10 cellular contexts compared by ENCODE assay signal in the genomic region with DNA sequence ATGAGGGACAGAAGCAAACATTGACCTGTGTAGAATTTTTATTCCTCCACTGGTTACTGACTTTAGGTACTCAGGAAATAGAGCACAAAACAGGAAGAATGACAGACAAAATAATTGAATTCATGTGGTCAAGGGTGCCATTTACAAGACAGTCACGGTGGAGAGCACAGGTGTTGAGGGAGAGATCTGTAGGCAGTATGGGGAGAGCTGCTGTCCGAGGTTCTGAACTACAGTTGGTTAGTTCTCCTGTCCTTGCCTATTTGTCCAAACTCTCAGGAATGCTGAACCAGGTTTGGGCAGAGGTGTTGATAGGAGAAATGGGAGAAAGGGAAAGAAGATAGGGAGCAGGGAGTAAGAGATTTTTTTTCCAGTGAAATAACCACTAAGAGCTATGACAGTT.
A peak's percentile ranks its signal among the peaks of the same experiment; 100 is the strongest.
DNase-seq lines count a peak whose midpoint lies in the region; ATAC-seq and TF ChIP-seq lines count a peak whose summit lies in the region.
"Had no signal": no experiment of that assay in that cellular context is flagged by ENCODE, and none has a peak within 500 bp of the region (broad histone marks: within the 10 kb centered on the region; RNA-seq: fewer than 3 reads in every experiment).

No MANE protein-coding gene starts in this region.

- H3K27ac ChIP-seq in body of pancreas: no peak overlapping the region
- H3K27ac ChIP-seq in mesenchymal stem cell (ENCODE audit: low read length, poor library complexity, severe bottlenecking): no peak overlapping the region
- H3K27ac ChIP-seq: suprapubic skin had no signal

- H3K9ac ChIP-seq in mesenchymal stem cell (ENCODE audit: low read length): no peak overlapping the region

- no peak overlapping the region for H3K18ac ChIP-seq in mesenchymal stem cell (ENCODE audit: low read depth in 1 of 2, low read length in 2 of 2)

- intact Hi-C loops in body of pancreas (cut with DNase I): no loop called here

- no peak overlapping the region for H2BK15ac ChIP-seq in mesenchymal stem cell (ENCODE audit: low read depth, poor library complexity, severe bottlenecking)

- H2AFZ ChIP-seq in mesenchymal stem cell (ENCODE audit: low read depth, low read length): no peak overlapping the region

- no peak overlapping the region for H4K91ac ChIP-seq in mesenchymal stem cell (ENCODE audit: low read length)

- DNase-seq in GM20000 (ENCODE audit: low spot score) (peak; percentile 10), LHCN-M2 (ENCODE audit: low read depth) (peak; percentile 56), body of pancreas (peak; percentile 8 to 15 (median 12)), mesenchymal stem cell (peak; percentile 43), DMS153 treated with DMSO at 0.1 percent for 48 hours (lab: John Stamatoyannopoulos, UW; ENCODE audit: unreplicated experiment) (no peak), nucleus accumbens (lab: John Stamatoyannopoulos, UW) (no peak)
- DNase-seq: activated T-cell treated with anti-CD3 and anti-CD28 coated beads, Interleukin-2, amount 50 U/mL, for 72 hours had no signal

- H3K9me3 ChIP-seq in body of pancreas (no peaks in the 10 kb centered on the region), mesenchymal stem cell (ENCODE audit: control insufficient read depth, low read length) (no peaks in the 10 kb centered on the region)
- H3K9me3 ChIP-seq: suprapubic skin had no signal

- H3K36me3 ChIP-seq in body of pancreas (replicated peaks in 1 of 2; ENCODE audit: insufficient read depth in 1 of 2, low read depth in 2 of 2) (no peaks in the 10 kb centered on the region), mesenchymal stem cell (ENCODE audit: control insufficient read depth in 1 of 2, insufficient read depth in 2 of 2, low read depth in 1 of 2, low read length in 2 of 2) (no peaks in the 10 kb centered on the region)
- H3K36me3 ChIP-seq: suprapubic skin had no signal

- no peak overlapping the region for H2BK5ac ChIP-seq in mesenchymal stem cell (ENCODE audit: low read depth, low read length, poor library complexity, severe bottlenecking)

- no peak for TF ChIP-seq CTCF in GM20000 (IDR thresholded peaks at IDR 0.05; ENCODE audit: extremely low read depth, missing control alignments)
- no peak for TF ChIP-seq CTCF in body of pancreas (IDR thresholded peaks at IDR 0.05)

- H2BK12ac ChIP-seq in mesenchymal stem cell (ENCODE audit: low read length in 2 of 2): no peak overlapping the region

- no peaks in the 10 kb centered on the region for H3K27me3 ChIP-seq in body of pancreas
- no peaks in the 10 kb centered on the region for H3K27me3 ChIP-seq in mesenchymal stem cell (ENCODE audit: control insufficient read depth in 1 of 2, insufficient read depth in 1 of 2, low read length in 2 of 2)
- H3K27me3 ChIP-seq: suprapubic skin had no signal

- no peak overlapping the region for H2BK120ac ChIP-seq in mesenchymal stem cell (ENCODE audit: low read depth, low read length)

- no peak overlapping the region for H3K4ac ChIP-seq in mesenchymal stem cell (ENCODE audit: low read depth in 1 of 2, low read length in 2 of 2)

- WGBS in body of pancreas, 2 donors: 5 to 11% methylated on average over 2 of the region's 2 CpGs
- WGBS in mesenchymal stem cell: 0% methylated on average over 2 of the region's 2 CpGs

- ATAC-seq in body of pancreas: no peak
- no peak for ATAC-seq in GM21737 (IDR thresholded peaks at IDR 0.05; ENCODE audit: unreplicated experiment)
- ATAC-seq: activated T-cell treated with anti-CD3 and anti-CD28 coated beads, Interleukin-2, amount 50 U/mL, for 72 hours; right cardiac atrium had no signal

- no peak overlapping the region for H2AK5ac ChIP-seq in mesenchymal stem cell (ENCODE audit: low read length, severe bottlenecking)

- no peak for TF ChIP-seq POLR2A in body of pancreas (IDR thresholded peaks at IDR 0.05)

- no peak overlapping the region for H3K4me3 ChIP-seq in body of pancreas
- H3K4me3 ChIP-seq in mesenchymal stem cell (ENCODE audit: insufficient read depth in 1 of 2, low read depth in 1 of 2, low read length in 2 of 2): no peak overlapping the region
- H3K4me3 ChIP-seq: suprapubic skin had no signal

- H3K14ac ChIP-seq in mesenchymal stem cell (ENCODE audit: low read length in 2 of 2): no peak overlapping the region

- no peak overlapping the region for H4K8ac ChIP-seq in mesenchymal stem cell (ENCODE audit: low read length)

- H3K4me2 ChIP-seq in mesenchymal stem cell (ENCODE audit: low read length, poor library complexity, severe bottlenecking): no peak overlapping the region

- H3K79me1 ChIP-seq in mesenchymal stem cell (replicated peaks; ENCODE audit: low read length, poor library complexity, severe bottlenecking): no peaks in the 10 kb centered on the region

- H3K23ac ChIP-seq in mesenchymal stem cell (ENCODE audit: low read length in 2 of 2): no peak overlapping the region

- no peaks in the 10 kb centered on the region for H3K4me1 ChIP-seq in body of pancreas
- no peaks in the 10 kb centered on the region for H3K4me1 ChIP-seq in mesenchymal stem cell (ENCODE audit: control insufficient read depth, insufficient read depth, low read depth, low read length)
- H3K4me1 ChIP-seq: suprapubic skin had no signal

Comparison
In these comparisons a context has a peak if more than half of its experiments do, and no peak if none do; other contexts are left out.
1. DNase-seq: peak in GM20000 (single experiment), LHCN-M2 (single experiment), body of pancreas (4 of 4) and mesenchymal stem cell (single experiment); none in DMS153 treated with DMSO at 0.1 percent for 48 hours (single experiment) and nucleus accumbens (0 of 56).